Comparison of ENCODE assay signal across 8 cellular contexts in genomic region chr1:44819594-44820327, GRCh38. TPM values are rescaled to one million over a fixed set of nuclear protein-coding genes. Genes with fewer than 3 reads are reported as not detected.
DNase-seq lines count a peak whose midpoint lies in the region; ATAC-seq and TF ChIP-seq lines count a peak whose summit lies in the region.

No MANE protein-coding gene starts in this region.

- H3K36me3 ChIP-seq in lower lobe of right lung = no peaks in the 10 kb centered on the region

- peak; percentile 98 to 99 for DNase-seq in NCI-H526 (lab: John Stamatoyannopoulos, UW)
- peak; percentile 87 for DNase-seq in activated CD4-positive, alpha-beta memory T cell treated with anti-CD3 and anti-CD28 coated beads, Interleukin-2, amount 10 ng/mL, durations not matched to agents 7 days and 5 days
- peak; percentile 73 for DNase-seq in effector CD4-positive, alpha-beta T cell
- DNase-seq in lower lobe of right lung = peak; percentile 85
- peak; percentile 71 for DNase-seq in stimulated activated CD8-positive, alpha-beta memory T cell treated with anti-CD3 and anti-CD28 coated beads, Interleukin-12 subunit alpha, Interleukin-12 subunit beta, amount 100 ng/mL, for 1 hour (ENCODE audit: low read depth)
- no peak for DNase-seq in cortex of kidney (lab: John Stamatoyannopoulos, UW)

- intact Hi-C loops in lower lobe of right lung (cut with DNase I) = no loop called here

- H3K27ac ChIP-seq in lower lobe of right lung = peak overlapping the region; percentile 94

- H3K4me1 ChIP-seq in lower lobe of right lung = peaks cover 30% of the 10 kb centered on the region

- H3K36me3 Mint-ChIP-seq in activated CD4-positive, alpha-beta memory T cell treated with anti-CD3 and anti-CD28 coated beads, Interleukin-2, amount 10 ng/mL, durations not matched to agents 7 days and 5 days (ENCODE audit: low read depth) = peaks cover 9% of the 10 kb centered on the region

- no peaks in the 10 kb centered on the region for H3K27me3 ChIP-seq in lower lobe of right lung (ENCODE audit: low read depth)

- H3K27me3 Mint-ChIP-seq in activated CD4-positive, alpha-beta memory T cell treated with anti-CD3 and anti-CD28 coated beads, Interleukin-2, amount 10 ng/mL, durations not matched to agents 7 days and 5 days = no peaks in the 10 kb centered on the region

- peak overlapping the region; percentile 98 for H3K27ac Mint-ChIP-seq in activated CD4-positive, alpha-beta memory T cell treated with anti-CD3 and anti-CD28 coated beads, Interleukin-2, amount 10 ng/mL, durations not matched to agents 7 days and 5 days

- POLR2A ChIA-PET in activated CD4-positive, alpha-beta memory T cell treated with anti-CD3 and anti-CD28 coated beads, Interleukin-2, amount 10 ng/mL, durations not matched to agents 7 days and 5 days (lab: Charles Lee) = interaction anchor here (0.6 to 11.9 kb wide), 50 partner anchors 8 to 1906 kb away, joined by 3 to 960 read pairs (median 6); partner anchors contain the start of genes ARMH1, BEST4, BTBD19 and DYNLT4

- peak overlapping the region; percentile 62 for H3K4me3 ChIP-seq in lower lobe of right lung

- no peaks in the 10 kb centered on the region for H3K9me3 Mint-ChIP-seq in activated CD4-positive, alpha-beta memory T cell treated with anti-CD3 and anti-CD28 coated beads, Interleukin-2, amount 10 ng/mL, durations not matched to agents 7 days and 5 days

- peak overlapping the region; percentile 85 for H3K4me3 Mint-ChIP-seq in activated CD4-positive, alpha-beta memory T cell treated with anti-CD3 and anti-CD28 coated beads, Interleukin-2, amount 10 ng/mL, durations not matched to agents 7 days and 5 days

- CTCF ChIA-PET in activated CD4-positive, alpha-beta memory T cell treated with anti-CD3 and anti-CD28 coated beads, Interleukin-2, amount 10 ng/mL, durations not matched to agents 7 days and 5 days (lab: Charles Lee) = interaction anchor here (0.7 to 5.8 kb wide), 14 partner anchors 10 to 193 kb away, joined by 3 to 76 read pairs (median 4); partner anchors contain the start of genes BTBD19, DYNLT4, PLK3 and RNU5D-1

- ATAC-seq in GM18499 (IDR thresholded peaks at IDR 0.05; ENCODE audit: insufficient read depth, unreplicated experiment) = peak; percentile 50
- ATAC-seq in HG02870 (IDR thresholded peaks at IDR 0.05; ENCODE audit: unreplicated experiment) = peak; percentile 84
- peak; percentile 92 to 93 for ATAC-seq in lower lobe of right lung

- H3K4me1 Mint-ChIP-seq in activated CD4-positive, alpha-beta memory T cell treated with anti-CD3 and anti-CD28 coated beads, Interleukin-2, amount 10 ng/mL, durations not matched to agents 7 days and 5 days = peaks cover 45% of the 10 kb centered on the region

- TF ChIP-seq CTCF in lower lobe of right lung (IDR thresholded peaks at IDR 0.05) = no peak

- no peaks in the 10 kb centered on the region for H3K9me3 ChIP-seq in lower lobe of right lung

RNA-seq across cellular contexts. Expression of gene BTBD19, which starts 11.4 kb away (rescaled TPM):
- 1 to 10 TPM; 8.4 to 8.7 TPM for total RNA-seq in activated CD4-positive, alpha-beta memory T cell treated with anti-CD3 and anti-CD28 coated beads, Interleukin-2, amount 10 ng/mL, durations not matched to agents 7 days and 5 days
- total RNA-seq in lower lobe of right lung = 8.7 TPM

RNA-seq across cellular contexts. Expression of gene DYNLT4, which starts 12.6 kb away (rescaled TPM):
- total RNA-seq in activated CD4-positive, alpha-beta memory T cell treated with anti-CD3 and anti-CD28 coated beads, Interleukin-2, amount 10 ng/mL, durations not matched to agents 7 days and 5 days = 1 to 10 TPM; 1.9 to 2.2 TPM
- 5.2 TPM for total RNA-seq in lower lobe of right lung

RNA-seq across cellular contexts. Expression of gene PLK3, which starts 19.6 kb away (rescaled TPM):
- total RNA-seq in activated CD4-positive, alpha-beta memory T cell treated with anti-CD3 and anti-CD28 coated beads, Interleukin-2, amount 10 ng/mL, durations not matched to agents 7 days and 5 days = 10 to 100 TPM; 62.8 to 63.5 TPM
- 27.7 TPM for total RNA-seq in lower lobe of right lung

RNA-seq across cellular contexts. Expression of gene PTCH2, which starts 23.3 kb away (rescaled TPM):
- 1 to 10 TPM in 1 of 2 experiments, under 1 TPM in 1; 0.58 to 1.0 TPM for total RNA-seq in activated CD4-positive, alpha-beta memory T cell treated with anti-CD3 and anti-CD28 coated beads, Interleukin-2, amount 10 ng/mL, durations not matched to agents 7 days and 5 days
- 1.0 TPM for total RNA-seq in lower lobe of right lung

RNA-seq across cellular contexts. Expression of gene BEST4, which starts 31.8 kb away (rescaled TPM):
- total RNA-seq in activated CD4-positive, alpha-beta memory T cell treated with anti-CD3 and anti-CD28 coated beads, Interleukin-2, amount 10 ng/mL, durations not matched to agents 7 days and 5 days = 1 to 10 TPM; 1.0 to 1.3 TPM
- 1.7 TPM for total RNA-seq in lower lobe of right lung
